ENCODE assay signal across 10 cellular contexts in genomic region chr16:83113317-83113716, GRCh38.
A peak's percentile ranks its signal among the peaks of the same experiment; 100 is the strongest.
DNase-seq lines count a peak whose midpoint lies in the region; TF ChIP-seq lines count a peak whose summit lies in the region.
"Had no signal": no experiment of that assay in that cellular context is flagged by ENCODE, and none has a peak within 500 bp of the region (broad histone marks: within the 10 kb centered on the region; RNA-seq: fewer than 3 reads in every experiment).

No MANE protein-coding gene starts in this region.

- H3K27ac ChIP-seq in endodermal cell (ENCODE audit: low read depth, low read length) (no peak overlapping the region), neural cell (ENCODE audit: low read length) (no peak overlapping the region)
- H3K27ac ChIP-seq: KMS-11 had no signal

- H2AFZ ChIP-seq in neural cell (ENCODE audit: low read depth, low read length) = no peak overlapping the region

- no peaks in the 10 kb centered on the region for H3K4me1 ChIP-seq in endodermal cell (ENCODE audit: control insufficient read depth, insufficient read depth, low read length)

- no peak for TF ChIP-seq EP300 in neural cell (conservative IDR thresholded peaks at IDR 0.05; ENCODE audit: poor library complexity, severe bottlenecking)

- H3F3A ChIP-seq in neural cell (ENCODE audit: insufficient read depth, low read length, poor library complexity, severe bottlenecking) = no peaks in the 10 kb centered on the region

- H3K27me3 ChIP-seq in endodermal cell (ENCODE audit: control insufficient read depth, insufficient read depth, low read length, poor library complexity, severe bottlenecking) (no peaks in the 10 kb centered on the region), neural cell (ENCODE audit: insufficient read depth, low read depth, low read length) (no peaks in the 10 kb centered on the region), MG63 (no peaks in the 10 kb centered on the region)

- no peaks in the 10 kb centered on the region for H3K36me3 Mint-ChIP-seq in endodermal cell (ENCODE audit: low read depth)
- no peaks in the 10 kb centered on the region for H3K36me3 Mint-ChIP-seq in T-helper 2 cell treated with Interferon-gamma antibody and Interleukin-4, amounts not matched to agents 5 μg/mL and 100 μg/mL, for 36 hours (ENCODE audit: low read depth)

- 39 to 58% methylated on average over 5 to 6 of the region's 7 CpGs for whole genome bisulfite sequencing in endodermal cell (ENCODE audit: insufficient coverage in 1 of 2, insufficient read length in 1 of 2), 2 experiments

- H3K36me3 ChIP-seq in endodermal cell (ENCODE audit: control insufficient read depth, insufficient read depth, low read length) (no peaks in the 10 kb centered on the region), neural cell (ENCODE audit: insufficient read depth, low read length) (no peaks in the 10 kb centered on the region), MG63 (no peaks in the 10 kb centered on the region)

- peaks cover 11% of the 10 kb centered on the region for H3K4me1 Mint-ChIP-seq in endodermal cell
- no peaks in the 10 kb centered on the region for H3K4me1 Mint-ChIP-seq in T-helper 2 cell treated with Interferon-gamma antibody and Interleukin-4, amounts not matched to agents 5 μg/mL and 100 μg/mL, for 36 hours (ENCODE audit: low read depth)

- H3K4me3 Mint-ChIP-seq in endodermal cell = no peak overlapping the region
- no peak overlapping the region for H3K4me3 Mint-ChIP-seq in T-helper 2 cell treated with Interferon-gamma antibody and Interleukin-4, amounts not matched to agents 5 μg/mL and 100 μg/mL, for 36 hours
- H3K4me3 Mint-ChIP-seq: stimulated activated naive CD8-positive, alpha-beta T cell treated with anti-CD3 and anti-CD28 coated beads, Interleukin-15, Interleukin-2, amounts not matched to agents 100 ng/mL and 50 ng/mL, for 24 hours had no signal

- H3K9me3 Mint-ChIP-seq in endodermal cell = no peaks in the 10 kb centered on the region
- no peaks in the 10 kb centered on the region for H3K9me3 Mint-ChIP-seq in T-helper 2 cell treated with Interferon-gamma antibody and Interleukin-4, amounts not matched to agents 5 μg/mL and 100 μg/mL, for 36 hours
- H3K9me3 Mint-ChIP-seq: stimulated activated naive CD8-positive, alpha-beta T cell treated with anti-CD3 and anti-CD28 coated beads, Interleukin-15, Interleukin-2, amounts not matched to agents 100 ng/mL and 50 ng/mL, for 24 hours had no signal

- TF ChIP-seq CTCF in NB4 (IDR thresholded peaks at IDR 0.05; ENCODE audit: low read depth, low read length) (peak; percentile 78), endodermal cell (conservative IDR thresholded peaks at IDR 0.05) (peak; percentile 93), neural cell (IDR thresholded peaks at IDR 0.05; ENCODE audit: poor library complexity, severe bottlenecking) (peak; percentile 62)

- H4K20me1 ChIP-seq in neural cell (ENCODE audit: insufficient read depth) = no peaks in the 10 kb centered on the region

- H3K9me3 ChIP-seq in endodermal cell (ENCODE audit: control insufficient read depth, low read length) = no peaks in the 10 kb centered on the region
- H3K9me3 ChIP-seq in neural cell (ENCODE audit: low read length) = no peaks in the 10 kb centered on the region
- no peaks in the 10 kb centered on the region for H3K9me3 ChIP-seq in MG63

- H3K9ac ChIP-seq in endodermal cell (ENCODE audit: extremely low read depth, low read length, poor library complexity, severe bottlenecking) = no peak overlapping the region
- H3K9ac ChIP-seq in neural cell (ENCODE audit: low read length) = no peak overlapping the region
- H3K9ac ChIP-seq: KMS-11 had no signal

- no peak overlapping the region for H3K4me3 ChIP-seq in NB4 (ENCODE audit: low read depth, low read length)
- H3K4me3 ChIP-seq in endodermal cell (ENCODE audit: low read length) = no peak overlapping the region
- H3K4me3 ChIP-seq in neural cell (ENCODE audit: low read length) = no peak overlapping the region
- no peak overlapping the region for H3K4me3 ChIP-seq in MG63

- peaks cover 6% of the 10 kb centered on the region for H3K27me3 Mint-ChIP-seq in endodermal cell (ENCODE audit: insufficient read depth)
- no peaks in the 10 kb centered on the region for H3K27me3 Mint-ChIP-seq in T-helper 2 cell treated with Interferon-gamma antibody and Interleukin-4, amounts not matched to agents 5 μg/mL and 100 μg/mL, for 36 hours (ENCODE audit: low read depth)

- TF ChIP-seq POLR2A in NB4 (IDR thresholded peaks at IDR 0.05; ENCODE audit: extremely low read depth, insufficient read length) = no peak

- no peak overlapping the region for H3K27ac Mint-ChIP-seq in endodermal cell
- H3K27ac Mint-ChIP-seq in T-helper 2 cell treated with Interferon-gamma antibody and Interleukin-4, amounts not matched to agents 5 μg/mL and 100 μg/mL, for 36 hours = no peak overlapping the region
- H3K27ac Mint-ChIP-seq: stimulated activated naive CD8-positive, alpha-beta T cell treated with anti-CD3 and anti-CD28 coated beads, Interleukin-15, Interleukin-2, amounts not matched to agents 100 ng/mL and 50 ng/mL, for 24 hours had no signal

- no peaks in the 10 kb centered on the region for H3K9me2 ChIP-seq in neural cell (ENCODE audit: insufficient read depth, low read length)

- no peaks in the 10 kb centered on the region for H3K79me2 ChIP-seq in neural cell (replicated peaks; ENCODE audit: insufficient read depth, low read length)

- TF ChIP-seq RAD21 in neural cell (conservative IDR thresholded peaks at IDR 0.05) = peak; percentile 66

- no peak overlapping the region for H3K4me2 ChIP-seq in neural cell (ENCODE audit: low read length)
- H3K4me2 ChIP-seq: KMS-11 had no signal

- DNase-seq in ELR (ENCODE audit: low read depth) = peak; percentile 38
- peak; percentile 50 for DNase-seq in NB4 (ENCODE audit: low read depth)
- DNase-seq in endodermal cell = peak; percentile 79
- no peak for DNase-seq in NCI-H345 (lab: John Stamatoyannopoulos, UW)
- no peak for DNase-seq in MG63
- no peak for DNase-seq in activated CD8-positive, alpha-beta memory T cell treated with anti-CD3 and anti-CD28 coated beads, Interleukin-2, amount 50 U/mL, for 4 hours
- no peak for DNase-seq in T-helper 2 cell treated with Interferon-gamma antibody and Interleukin-4, amounts not matched to agents 5 μg/mL and 100 μg/mL, for 36 hours (ENCODE audit: low spot score)

TF ChIP-seq in neural cell, 6 proteins besides CTCF, POLR2A, EP300 and RAD21:
- TF ChIP-seq REST (IDR thresholded peaks at IDR 0.05; ENCODE audit: borderline replicate concordance) (no peak), SMC3 (conservative IDR thresholded peaks at IDR 0.05; ENCODE audit: poor library complexity) (peak; percentile 71), POLR2AphosphoS5 (IDR thresholded peaks at IDR 0.05) (no peak), EZH2 (IDR thresholded peaks at IDR 0.05; ENCODE audit: borderline replicate concordance, insufficient read depth, low read length, poor library complexity, severe bottlenecking) (no peak)

Comparison
In these comparisons a context has a peak if more than half of its experiments do, and no peak if none do; other contexts are left out.
1. DNase-seq: peak in ELR (single experiment), NB4 (single experiment) and endodermal cell (single experiment); none in NCI-H345 (single experiment), MG63 (single experiment), activated CD8-positive, alpha-beta memory T cell treated with anti-CD3 and anti-CD28 coated beads, Interleukin-2, amount 50 U/mL, for 4 hours (single experiment) and T-helper 2 cell treated with Interferon-gamma antibody and Interleukin-4, amounts not matched to agents 5 μg/mL and 100 μg/mL, for 36 hours (single experiment).
2. Peak in every context shown above with its lines, with median percentiles within 50 percentile points of each other: CTCF ChIP-seq.